Comparison of ENCODE assay signal across 1 cellular context in genomic region chr2:43995733-43996533, GRCh38.
TF ChIP-seq lines count a peak whose summit lies in the region.

TSS of gene LRPPRC (minus strand) at chr2:43995989. CDS start at chr2:43995947, 42 bp downstream.

TF ChIP-seq in K562, 482 proteins besides CTCF, POLR2A, EP300 and RAD21 (continued from another document and continues in another):
- TF ChIP-seq PRDM10 (IDR thresholded peaks at IDR 0.05; ENCODE audit: partially characterized antibody) (peak; percentile 100), CBFB (CRISPR knock-in tag; IDR thresholded peaks at IDR 0.05) (peak; percentile 80; the same call in 1 of the 2 replicates), RNF2 (IDR thresholded peaks at IDR 0.05) (peak; percentile 22; the same call in 1 of the 2 replicates), ETS2 (tag; IDR thresholded peaks at IDR 0.05; ENCODE audit: borderline replicate concordance, poor library complexity, severe bottlenecking) (no peak), HDAC1 (IDR thresholded peaks at IDR 0.05) (peak in 1 of 2 experiments; percentile 88; a peak in 2 of 4 replicates), ZNF280A (IDR thresholded peaks at IDR 0.05; ENCODE audit: low read depth, partially characterized antibody) (no peak), STAT5B (CRISPR knock-in tag; IDR thresholded peaks at IDR 0.05) (no peak), MTA3 (IDR thresholded peaks at IDR 0.05; ENCODE audit: borderline replicate concordance) (peak; percentile 34; the same call in 1 of the 2 replicates), CBX1 (IDR thresholded peaks at IDR 0.05; ENCODE audit: low read depth) (0 out of 2 replicates have a peak, but pooled peaks have one; percentile 30), XRCC5 (IDR thresholded peaks at IDR 0.05; ENCODE audit: low read depth, low read length) (peak; percentile 17; the same call in 1 of the 2 replicates), POLR2G (IDR thresholded peaks at IDR 0.05; ENCODE audit: low read depth, low read length) (peak; percentile 100), ZZZ3 (IDR thresholded peaks at IDR 0.05) (0 out of 2 replicates have a peak, but pooled peaks have one; percentile 52), ZNF140 (CRISPR knock-in tag; IDR thresholded peaks at IDR 0.05) (no peak), U2AF2 (optimal IDR thresholded peaks at IDR 0.05; ENCODE audit: low read depth, low read length) (no peak), ZNF766 (CRISPR knock-in tag; conservative IDR thresholded peaks at IDR 0.05) (0 out of 2 replicates have a peak, but pooled peaks have one; percentile 41), ATF2 (CRISPR knock-in tag; IDR thresholded peaks at IDR 0.05) (peak; percentile 48; the same call in 1 of the 2 replicates), SP2 (IDR thresholded peaks at IDR 0.05; ENCODE audit: extremely low read depth, low read depth, low read length, poor library complexity, severe bottlenecking) (no peak), NFIC (IDR thresholded peaks at IDR 0.05) (no peak; the same call in 1 of the 2 replicates), SAP30 (IDR thresholded peaks at IDR 0.05; ENCODE audit: borderline replicate concordance, insufficient read depth, low read depth, low read length, poor library complexity, severe bottlenecking) (peak; percentile 88), CXXC5 (CRISPR knock-in tag; IDR thresholded peaks at IDR 0.05) (peak; percentile 60), SP1 (CRISPR knock-in tag; IDR thresholded peaks at IDR 0.05) (peak; percentile 92), JUN (IDR thresholded peaks at IDR 0.05; ENCODE audit: borderline replicate concordance, low read depth, low read length) (peak; percentile 49; the same call in 1 of the 2 replicates), JUN (CRISPR knock-in tag; IDR thresholded peaks at IDR 0.05; ENCODE audit: borderline replicate concordance) (no peak), RB1 (IDR thresholded peaks at IDR 0.05; ENCODE audit: low read depth) (peak; percentile 74), SIN3A (IDR thresholded peaks at IDR 0.05; ENCODE audit: borderline replicate concordance in 2 of 2, control insufficient read depth in 1 of 2, low read depth in 2 of 2, low read length in 2 of 2) (peak in 1 of 2 experiments; percentile 95; a peak in 2 of 4 replicates), KAT8 (IDR thresholded peaks at IDR 0.05; ENCODE audit: low read depth) (no peak), MAX (CRISPR knock-in tag; IDR thresholded peaks at IDR 0.05) (peak; percentile 79), ARID3A (IDR thresholded peaks at IDR 0.05; ENCODE audit: borderline replicate concordance, low read depth, low read length) (no peak), MXD1 (CRISPR knock-in tag; IDR thresholded peaks at IDR 0.05; ENCODE audit: borderline replicate concordance, poor library complexity, severe bottlenecking) (peak; percentile 95), MAFK (IDR thresholded peaks at IDR 0.05; ENCODE audit: low read length) (0 out of 2 replicates have a peak, but pooled peaks have one; percentile 7), KDM2B (CRISPR knock-in tag; IDR thresholded peaks at IDR 0.05) (no peak), RCOR1 (IDR thresholded peaks at IDR 0.05; ENCODE audit: borderline replicate concordance in 1 of 2, low read depth in 2 of 2, low read length in 2 of 2) (peak; percentile 25 to 49; a peak in 1 of 4 replicates), ERF (CRISPR knock-in tag; IDR thresholded peaks at IDR 0.05) (no peak), FOXM1 (IDR thresholded peaks at IDR 0.05; ENCODE audit: low read depth) (peak; percentile 96), FOXM1 (CRISPR knock-in tag; IDR thresholded peaks at IDR 0.05; ENCODE audit: low read depth) (0 out of 2 replicates have a peak, but pooled peaks have one; percentile 46), GATAD2B (IDR thresholded peaks at IDR 0.05; ENCODE audit: borderline replicate concordance) (0 out of 2 replicates have a peak, but pooled peaks have one; percentile 57), AFF4 (CRISPR knock-in tag; IDR thresholded peaks at IDR 0.05) (no peak), NR4A1 (CRISPR knock-in tag; IDR thresholded peaks at IDR 0.05) (no peak), NR4A1 (tag; IDR thresholded peaks at IDR 0.05) (no peak), TCF15 (CRISPR knock-in tag; IDR thresholded peaks at IDR 0.05) (no peak), ZNF143 (CRISPR knock-in tag; IDR thresholded peaks at IDR 0.05) (peak; percentile 78), ETS1 (conservative IDR thresholded peaks at IDR 0.05; ENCODE audit: control insufficient read depth, low read depth, low read length) (peak; percentile 69; the same call in 1 of the 2 replicates), BRF2 (IDR thresholded peaks at IDR 0.05; ENCODE audit: borderline replicate concordance, insufficient read depth, insufficient read length) (no peak), BACH1 (tag; IDR thresholded peaks at IDR 0.05) (no peak), HNRNPK (IDR thresholded peaks at IDR 0.05; ENCODE audit: low read depth, low read length, poor library complexity, severe bottlenecking) (no peak), ID3 (CRISPR knock-in tag; IDR thresholded peaks at IDR 0.05) (no peak), ID3 (tag; IDR thresholded peaks at IDR 0.05) (peak; percentile 36; the same call in 1 of the 2 replicates), CEBPG (CRISPR knock-in tag; IDR thresholded peaks at IDR 0.05) (0 out of 2 replicates have a peak, but pooled peaks have one; percentile 12), CEBPG (tag; conservative IDR thresholded peaks at IDR 0.05 in 1 of 2, IDR thresholded peaks at IDR 0.05 in 1 of 2) (no peak), RBBP5 (IDR thresholded peaks at IDR 0.05; ENCODE audit: borderline replicate concordance, insufficient read depth, low read length, poor library complexity, severe bottlenecking) (peak; percentile 100)
